1 cellular context compared by ENCODE assay signal in genomic region chr2:152175368-152176112, GRCh38.
TF ChIP-seq lines count a peak whose summit lies in the region.

STAM2 (minus strand) TSS chr2:152175763; CDS start chr2:152175642, 121 bp downstream.

TF ChIP-seq in K562, 482 proteins besides CTCF, POLR2A, EP300 and RAD21 (continued from another document and continues in another):
- TF ChIP-seq, protein P1, sequence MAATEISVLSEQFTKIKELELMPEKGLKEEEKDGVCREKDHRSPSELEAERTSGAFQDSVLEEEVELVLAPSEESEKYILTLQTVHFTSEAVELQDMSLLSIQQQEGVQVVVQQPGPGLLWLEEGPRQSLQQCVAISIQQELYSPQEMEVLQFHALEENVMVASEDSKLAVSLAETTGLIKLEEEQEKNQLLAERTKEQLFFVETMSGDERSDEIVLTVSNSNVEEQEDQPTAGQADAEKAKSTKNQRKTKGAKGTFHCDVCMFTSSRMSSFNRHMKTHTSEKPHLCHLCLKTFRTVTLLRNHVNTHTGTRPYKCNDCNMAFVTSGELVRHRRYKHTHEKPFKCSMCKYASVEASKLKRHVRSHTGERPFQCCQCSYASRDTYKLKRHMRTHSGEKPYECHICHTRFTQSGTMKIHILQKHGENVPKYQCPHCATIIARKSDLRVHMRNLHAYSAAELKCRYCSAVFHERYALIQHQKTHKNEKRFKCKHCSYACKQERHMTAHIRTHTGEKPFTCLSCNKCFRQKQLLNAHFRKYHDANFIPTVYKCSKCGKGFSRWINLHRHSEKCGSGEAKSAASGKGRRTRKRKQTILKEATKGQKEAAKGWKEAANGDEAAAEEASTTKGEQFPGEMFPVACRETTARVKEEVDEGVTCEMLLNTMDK (IDR thresholded peaks at IDR 0.05; ENCODE audit: borderline replicate concordance, insufficient read depth, low read depth, low read length, poor library complexity, severe bottlenecking), result peak; percentile 89
- TF ChIP-seq ZNF696 (CRISPR knock-in tag; conservative IDR thresholded peaks at IDR 0.05) (no peak), TEAD2 (tag; IDR thresholded peaks at IDR 0.05) (no peak), ZSCAN29 (IDR thresholded peaks at IDR 0.05) (0 out of 2 replicates have a peak, but pooled peaks have one; percentile 34), PPARD (CRISPR knock-in tag; IDR thresholded peaks at IDR 0.05) (no peak), GATAD2A (IDR thresholded peaks at IDR 0.05) (no peak), ZNF274 (IDR thresholded peaks at IDR 0.05; ENCODE audit: borderline replicate concordance, low read depth, low read length) (no peak; the same call in 1 of the 2 replicates), TAL1 (IDR thresholded peaks at IDR 0.05) (peak; percentile 44), ELF2 (CRISPR knock-in tag; IDR thresholded peaks at IDR 0.05) (peak; percentile 98), FOSL1 (tag; conservative IDR thresholded peaks at IDR 0.05) (peak; percentile 71), PYGO2 (tag; IDR thresholded peaks at IDR 0.05) (no peak), SMAD3 (CRISPR knock-in tag; conservative IDR thresholded peaks at IDR 0.05) (no peak), CCAR2 (IDR thresholded peaks at IDR 0.05; ENCODE audit: low read depth, low read length) (no peak), XRCC3 (IDR thresholded peaks at IDR 0.05) (no peak), PKNOX1 (IDR thresholded peaks at IDR 0.05) (peak; percentile 44), RBM15 (IDR thresholded peaks at IDR 0.05; ENCODE audit: insufficient read depth, low read length) (no peak), EHMT2 (IDR thresholded peaks at IDR 0.05) (peak; percentile 88; the same call in 1 of the 2 replicates), DNMT1 (IDR thresholded peaks at IDR 0.05) (no peak), SRSF3 (IDR thresholded peaks at IDR 0.05; ENCODE audit: insufficient read depth, low read length) (no peak), ZNF217 (CRISPR knock-in tag; IDR thresholded peaks at IDR 0.05) (no peak), ZFP91 (CRISPR knock-in tag; IDR thresholded peaks at IDR 0.05) (0 out of 2 replicates have a peak, but pooled peaks have one; percentile 46), CBFB (CRISPR knock-in tag; IDR thresholded peaks at IDR 0.05) (no peak; the same call in 1 of the 2 replicates), KAT8 (IDR thresholded peaks at IDR 0.05; ENCODE audit: low read depth) (no peak), ZNF778 (CRISPR knock-in tag; IDR thresholded peaks at IDR 0.05) (no peak), ASH1L (IDR thresholded peaks at IDR 0.05; ENCODE audit: borderline replicate concordance, low read depth, partially characterized antibody) (no peak), CBX1 (IDR thresholded peaks at IDR 0.05; ENCODE audit: low read depth) (peak; percentile 96), PHF21A (IDR thresholded peaks at IDR 0.05; ENCODE audit: borderline replicate concordance, low read depth) (0 out of 2 replicates have a peak, but pooled peaks have one; percentile 31), RFX5 (IDR thresholded peaks at IDR 0.05; ENCODE audit: low read depth, low read length) (no peak), SAFB2 (IDR thresholded peaks at IDR 0.05; ENCODE audit: borderline replicate concordance, low read depth, low read length, severe bottlenecking) (no peak), ATF2 (CRISPR knock-in tag; IDR thresholded peaks at IDR 0.05) (no peak), GABPA (tag; conservative IDR thresholded peaks at IDR 0.05; ENCODE audit: low read depth) (peak; percentile 96), CBX2 (IDR thresholded peaks at IDR 0.05; ENCODE audit: insufficient read depth, low read length, poor library complexity, severe bottlenecking) (no peak), ZNF212 (CRISPR knock-in tag; IDR thresholded peaks at IDR 0.05) (no peak), CHCHD3 (CRISPR knock-in tag; IDR thresholded peaks at IDR 0.05) (no peak), HMG20B (CRISPR knock-in tag; IDR thresholded peaks at IDR 0.05) (no peak), ZNF717 (CRISPR knock-in tag; IDR thresholded peaks at IDR 0.05) (no peak), AFF4 (CRISPR knock-in tag; IDR thresholded peaks at IDR 0.05) (no peak), ZNF764 (CRISPR knock-in tag; IDR thresholded peaks at IDR 0.05; ENCODE audit: low read depth) (no peak), SIN3B (IDR thresholded peaks at IDR 0.05; ENCODE audit: low read depth) (peak; percentile 72; the same call in 1 of the 2 replicates), TSC22D4 (tag; IDR thresholded peaks at IDR 0.05) (no peak), MAFF (IDR thresholded peaks at IDR 0.05; ENCODE audit: low read length) (no peak), MBD1 (CRISPR knock-in tag; IDR thresholded peaks at IDR 0.05) (no peak), JUN (IDR thresholded peaks at IDR 0.05; ENCODE audit: borderline replicate concordance, low read depth, low read length) (peak; percentile 12), JUN (CRISPR knock-in tag; IDR thresholded peaks at IDR 0.05; ENCODE audit: borderline replicate concordance) (peak; percentile 56; the same call in 1 of the 2 replicates), NR4A1 (CRISPR knock-in tag; IDR thresholded peaks at IDR 0.05) (0 out of 2 replicates have a peak, but pooled peaks have one; percentile 16), NR4A1 (tag; IDR thresholded peaks at IDR 0.05) (no peak), NFATC3 (IDR thresholded peaks at IDR 0.05) (no peak), BRCA1 (IDR thresholded peaks at IDR 0.05) (no peak), BRCA1 (CRISPR knock-in tag; IDR thresholded peaks at IDR 0.05) (no peak)
- TF ChIP-seq, protein P2, sequence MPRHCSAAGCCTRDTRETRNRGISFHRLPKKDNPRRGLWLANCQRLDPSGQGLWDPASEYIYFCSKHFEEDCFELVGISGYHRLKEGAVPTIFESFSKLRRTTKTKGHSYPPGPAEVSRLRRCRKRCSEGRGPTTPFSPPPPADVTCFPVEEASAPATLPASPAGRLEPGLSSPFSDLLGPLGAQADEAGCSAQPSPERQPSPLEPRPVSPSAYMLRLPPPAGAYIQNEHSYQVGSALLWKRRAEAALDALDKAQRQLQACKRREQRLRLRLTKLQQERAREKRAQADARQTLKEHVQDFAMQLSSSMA (CRISPR knock-in tag; IDR thresholded peaks at IDR 0.05), result peak; percentile 88; the same call in 1 of the 2 replicates
- TF ChIP-seq, protein P3, sequence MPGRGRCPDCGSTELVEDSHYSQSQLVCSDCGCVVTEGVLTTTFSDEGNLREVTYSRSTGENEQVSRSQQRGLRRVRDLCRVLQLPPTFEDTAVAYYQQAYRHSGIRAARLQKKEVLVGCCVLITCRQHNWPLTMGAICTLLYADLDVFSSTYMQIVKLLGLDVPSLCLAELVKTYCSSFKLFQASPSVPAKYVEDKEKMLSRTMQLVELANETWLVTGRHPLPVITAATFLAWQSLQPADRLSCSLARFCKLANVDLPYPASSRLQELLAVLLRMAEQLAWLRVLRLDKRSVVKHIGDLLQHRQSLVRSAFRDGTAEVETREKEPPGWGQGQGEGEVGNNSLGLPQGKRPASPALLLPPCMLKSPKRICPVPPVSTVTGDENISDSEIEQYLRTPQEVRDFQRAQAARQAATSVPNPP (IDR thresholded peaks at IDR 0.05; ENCODE audit: borderline replicate concordance, insufficient read depth, insufficient read length), result no peak
- TF ChIP-seq, protein P4, sequence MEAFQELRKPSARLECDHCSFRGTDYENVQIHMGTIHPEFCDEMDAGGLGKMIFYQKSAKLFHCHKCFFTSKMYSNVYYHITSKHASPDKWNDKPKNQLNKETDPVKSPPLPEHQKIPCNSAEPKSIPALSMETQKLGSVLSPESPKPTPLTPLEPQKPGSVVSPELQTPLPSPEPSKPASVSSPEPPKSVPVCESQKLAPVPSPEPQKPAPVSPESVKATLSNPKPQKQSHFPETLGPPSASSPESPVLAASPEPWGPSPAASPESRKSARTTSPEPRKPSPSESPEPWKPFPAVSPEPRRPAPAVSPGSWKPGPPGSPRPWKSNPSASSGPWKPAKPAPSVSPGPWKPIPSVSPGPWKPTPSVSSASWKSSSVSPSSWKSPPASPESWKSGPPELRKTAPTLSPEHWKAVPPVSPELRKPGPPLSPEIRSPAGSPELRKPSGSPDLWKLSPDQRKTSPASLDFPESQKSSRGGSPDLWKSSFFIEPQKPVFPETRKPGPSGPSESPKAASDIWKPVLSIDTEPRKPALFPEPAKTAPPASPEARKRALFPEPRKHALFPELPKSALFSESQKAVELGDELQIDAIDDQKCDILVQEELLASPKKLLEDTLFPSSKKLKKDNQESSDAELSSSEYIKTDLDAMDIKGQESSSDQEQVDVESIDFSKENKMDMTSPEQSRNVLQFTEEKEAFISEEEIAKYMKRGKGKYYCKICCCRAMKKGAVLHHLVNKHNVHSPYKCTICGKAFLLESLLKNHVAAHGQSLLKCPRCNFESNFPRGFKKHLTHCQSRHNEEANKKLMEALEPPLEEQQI (IDR thresholded peaks at IDR 0.05), result no peak; the same call in 1 of the 2 replicates
- TF ChIP-seq, protein P5, sequence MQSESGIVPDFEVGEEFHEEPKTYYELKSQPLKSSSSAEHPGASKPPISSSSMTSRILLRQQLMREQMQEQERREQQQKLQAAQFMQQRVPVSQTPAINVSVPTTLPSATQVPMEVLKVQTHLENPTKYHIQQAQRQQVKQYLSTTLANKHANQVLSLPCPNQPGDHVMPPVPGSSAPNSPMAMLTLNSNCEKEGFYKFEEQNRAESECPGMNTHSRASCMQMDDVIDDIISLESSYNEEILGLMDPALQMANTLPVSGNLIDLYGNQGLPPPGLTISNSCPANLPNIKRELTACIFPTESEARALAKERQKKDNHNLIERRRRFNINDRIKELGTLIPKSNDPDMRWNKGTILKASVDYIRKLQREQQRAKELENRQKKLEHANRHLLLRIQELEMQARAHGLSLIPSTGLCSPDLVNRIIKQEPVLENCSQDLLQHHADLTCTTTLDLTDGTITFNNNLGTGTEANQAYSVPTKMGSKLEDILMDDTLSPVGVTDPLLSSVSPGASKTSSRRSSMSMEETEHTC (IDR thresholded peaks at IDR 0.05), result no peak
